ENCODE assay signal across 8 cellular contexts in the genomic region with DNA sequence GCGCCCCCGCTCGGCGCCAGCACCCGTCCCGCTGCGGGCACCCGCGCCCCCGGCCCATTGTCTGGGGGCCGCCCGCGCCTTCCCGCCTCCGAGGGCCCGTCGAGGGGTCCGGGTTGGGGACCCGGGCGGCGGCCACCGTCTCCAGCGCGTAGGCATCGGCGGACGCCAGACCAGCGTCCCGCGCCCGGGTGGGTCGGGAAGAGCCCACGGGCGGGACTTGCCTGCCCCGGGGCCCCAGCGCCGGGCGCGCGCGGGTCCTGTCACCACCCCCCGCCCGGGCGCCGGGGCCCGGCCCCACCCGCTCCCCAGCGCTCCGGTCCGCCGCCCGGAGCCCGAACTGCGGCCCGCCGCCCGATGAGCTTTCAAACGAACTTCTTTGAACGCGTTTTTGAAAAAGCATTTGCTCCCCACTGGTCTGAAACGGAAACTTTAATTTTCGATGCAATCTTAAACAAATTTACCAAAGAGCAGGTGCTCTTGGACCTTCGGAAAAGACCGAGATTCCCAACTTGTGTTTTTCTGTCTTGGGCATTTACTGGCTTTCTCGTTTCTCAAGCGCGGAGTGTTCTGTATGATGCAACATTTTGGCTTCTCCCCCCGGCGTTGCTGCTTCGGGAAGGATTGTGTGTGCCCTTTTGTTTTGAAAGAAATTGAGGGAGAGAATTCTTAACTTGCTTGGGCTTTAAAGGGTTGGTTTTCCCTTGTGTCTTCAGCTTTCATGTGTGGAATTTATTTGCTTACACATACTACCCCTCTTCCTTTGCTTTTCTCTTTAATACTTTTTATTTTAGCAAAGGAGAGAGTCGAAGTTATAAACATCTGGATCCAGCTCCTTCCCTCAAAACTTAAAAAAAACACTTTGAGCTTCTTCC. TPM values are rescaled to one million over a fixed set of nuclear protein-coding genes. Genes with fewer than 3 reads are reported as not detected.
DNase-seq lines count a peak whose midpoint lies in the region; ATAC-seq and TF ChIP-seq lines count a peak whose summit lies in the region.

No MANE protein-coding gene starts in this region.

- H3K4me3 ChIP-seq in BLaER1 treated with 17β-estradiol and CSF1 and Interleukin-3, amounts not matched to agents 10 nM and 100 nM = peak overlapping the region; percentile 79 to 100 (median 98)
- H3K4me3 ChIP-seq in lung = peak overlapping the region; percentile 83

- 0 to 1% methylated on average over 22 to 71 of the region's 71 CpGs for WGBS in lung, 2 donors

- ATAC-seq in GM19035 (IDR thresholded peaks at IDR 0.05; ENCODE audit: unreplicated experiment) = peak; percentile 14
- no peak for ATAC-seq in lung (ENCODE audit: insufficient read depth, low FRiP score)
- ATAC-seq in HG02610 (IDR thresholded peaks at IDR 0.05; ENCODE audit: unreplicated experiment) = no peak

- peak overlapping the region; percentile 70 to 98 (median 85) for H3K4me2 ChIP-seq in BLaER1 treated with 17β-estradiol and CSF1 and Interleukin-3, amounts not matched to agents 10 nM and 100 nM

- H3K27me3 Mint-ChIP-seq in IgD-negative memory B cell = no peaks in the 10 kb centered on the region

- H3K36me3 Mint-ChIP-seq in IgD-negative memory B cell = peaks cover 1% of the 10 kb centered on the region

- no peaks in the 10 kb centered on the region for H3K27me3 ChIP-seq in BLaER1 treated with 17β-estradiol and CSF1 and Interleukin-3, amounts not matched to agents 10 nM and 100 nM
- no peaks in the 10 kb centered on the region for H3K27me3 ChIP-seq in lung (ENCODE audit: control insufficient read depth, insufficient read depth)

- H3K4me1 ChIP-seq in BLaER1 treated with 17β-estradiol and CSF1 and Interleukin-3, amounts not matched to agents 10 nM and 100 nM = peaks cover 61 to 80% (median 72%) of the 10 kb centered on the region in 10 experiments
- H3K4me1 ChIP-seq in lung (ENCODE audit: control insufficient read depth in 2 of 2, insufficient read depth in 2 of 2, low read length in 2 of 2) = peaks cover 13 to 17% of the 10 kb centered on the region in 2 donors

- peak overlapping the region; percentile 97 to 99 (median 98) for H3K27ac Mint-ChIP-seq in IgD-negative memory B cell

- peak overlapping the region; percentile 91 to 98 (median 94) for H3K4me3 Mint-ChIP-seq in IgD-negative memory B cell

- H3K9me3 Mint-ChIP-seq in IgD-negative memory B cell = no peaks in the 10 kb centered on the region

- TF ChIP-seq CTCF in lung (IDR thresholded peaks at IDR 0.05; ENCODE audit: control extremely low read depth, extremely low read depth) = no peak

- peak overlapping the region; percentile 96 to 99 (median 98) for H3K9ac ChIP-seq in BLaER1 treated with 17β-estradiol and CSF1 and Interleukin-3, amounts not matched to agents 10 nM and 100 nM

- peak overlapping the region; percentile 91 to 98 (median 97) for H3K27ac ChIP-seq in BLaER1 treated with 17β-estradiol and CSF1 and Interleukin-3, amounts not matched to agents 10 nM and 100 nM
- H3K27ac ChIP-seq in lung (ENCODE audit: low read depth in 1 of 2, low read length in 1 of 2) = peak overlapping the region; percentile 96 to 99
- H3K27ac ChIP-seq in temporal lobe (ENCODE audit: low read depth, low read length) = peak overlapping the region; percentile 78

- H3K4me1 Mint-ChIP-seq in IgD-negative memory B cell = peaks cover 45 to 57% (median 52%) of the 10 kb centered on the region in 3 donors

- DNase-seq in SW480 (ENCODE audit: low spot score) = peak; percentile 66
- peak; percentile 66 for DNase-seq in dedifferentiated amniotic fluid mesenchymal stem cell (ENCODE audit: extremely low spot score)
- peak; percentile 73 for DNase-seq in lung (ENCODE audit: low spot score)

- H4K20me1 ChIP-seq in BLaER1 treated with 17β-estradiol and CSF1 and Interleukin-3, amounts not matched to agents 10 nM and 100 nM = peaks cover 34 to 49% (median 44%) of the 10 kb centered on the region in 11 experiments; a peak in 21 of 22 replicates

- H3K9me3 ChIP-seq in BLaER1 treated with 17β-estradiol and CSF1 and Interleukin-3, amounts not matched to agents 10 nM and 100 nM (replicated peaks in 1 of 11) = no peaks in the 10 kb centered on the region
- no peaks in the 10 kb centered on the region for H3K9me3 ChIP-seq in lung (ENCODE audit: control insufficient read depth in 2 of 2, insufficient read depth in 1 of 2, low read length in 1 of 2)

- peaks cover 0 to 17% (median 15%) of the 10 kb centered on the region in 11 experiments; a peak in 17 of 22 replicates for H3K36me3 ChIP-seq in BLaER1 treated with 17β-estradiol and CSF1 and Interleukin-3, amounts not matched to agents 10 nM and 100 nM
- H3K36me3 ChIP-seq in lung (ENCODE audit: control insufficient read depth in 2 of 2, insufficient read depth in 2 of 2, low read length in 2 of 2) = no peaks in the 10 kb centered on the region

RNA-seq across cellular contexts. Expression of a gene that starts 0.7 kb away (rescaled TPM):
- polyA plus RNA-seq in IgD-negative memory B cell = 49.6 TPM
- 100 to 1,000 TPM; 227 to 236 TPM for total RNA-seq in lung
- polyA plus RNA-seq in lung = 100 to 1,000 TPM in 1 of 2 donors, 10 to 100 TPM in 1; 52.0 to 106 TPM
- 85.6 TPM for total RNA-seq in temporal lobe
